8 cellular contexts compared by ENCODE assay signal in genomic region chr2:127695491-127696472, GRCh38. TPM values are rescaled to one million over a fixed set of nuclear protein-coding genes. Genes with fewer than 3 reads are reported as not detected.
DNase-seq lines count a peak whose midpoint lies in the region; FAIRE-seq and TF ChIP-seq lines count a peak whose summit lies in the region.

No MANE protein-coding gene starts in this region.

- no peaks in the 10 kb centered on the region for H3K36me3 Mint-ChIP-seq in activated CD4-positive, alpha-beta memory T cell treated with anti-CD3 and anti-CD28 coated beads for 36 hours
- H3K36me3 Mint-ChIP-seq in osteocyte (ENCODE audit: unreplicated experiment), result peaks cover 4% of the 10 kb centered on the region

- CTCF ChIA-PET in AG04449 (lab: Yijun Ruan, JAX), result interaction anchor here (0.8 to 2.9 kb wide), 10 partner anchors 8 to 371 kb away, joined by 3 to 18 read pairs (median 6); no protein-coding TSS in a partner anchor
- CTCF ChIA-PET in activated CD4-positive, alpha-beta memory T cell treated with anti-CD3 and anti-CD28 coated beads for 36 hours (lab: Charles Lee), result interaction anchor here (0.6 to 1.7 kb wide), 5 partner anchors 9 to 104 kb away, joined by 3 to 8 read pairs (median 3); partner anchors contain the start of gene LIMS2

- no peak for TF ChIP-seq POLR2A in H54 (IDR thresholded peaks at IDR 0.05; ENCODE audit: low read depth, low read length)

- H3K9me3 Mint-ChIP-seq in activated CD4-positive, alpha-beta memory T cell treated with anti-CD3 and anti-CD28 coated beads for 36 hours, result peaks cover 12% of the 10 kb centered on the region
- peaks cover 8% of the 10 kb centered on the region for H3K9me3 Mint-ChIP-seq in osteocyte (ENCODE audit: unreplicated experiment)

- H3K27me3 Mint-ChIP-seq in activated CD4-positive, alpha-beta memory T cell treated with anti-CD3 and anti-CD28 coated beads for 36 hours, result no peaks in the 10 kb centered on the region
- no peaks in the 10 kb centered on the region for H3K27me3 Mint-ChIP-seq in osteocyte (ENCODE audit: unreplicated experiment)

- POLR2A ChIA-PET in AG04449 (lab: Yijun Ruan, JAX), result no interaction called here
- POLR2A ChIA-PET in activated CD4-positive, alpha-beta memory T cell treated with anti-CD3 and anti-CD28 coated beads for 36 hours (lab: Charles Lee), result interaction anchor here (1.0 kb wide), 1 partner anchor 20 kb away, joined by 3 read pairs; no protein-coding TSS in a partner anchor

- H3K4me3 ChIP-seq in AG04449 (ENCODE audit: low read depth, low read length), result peak overlapping the region; percentile 12

- intact Hi-C loops in activated CD4-positive, alpha-beta memory T cell treated with anti-CD3 and anti-CD28 coated beads for 36 hours (cut with micrococcal nuclease), result no loop called here

- TF ChIP-seq CTCF in AG04449 (IDR thresholded peaks at IDR 0.05; ENCODE audit: insufficient read depth, low read length, missing control alignments) (peak; percentile 42), osteocyte (IDR thresholded peaks at IDR 0.05) (peak; percentile 54)

- H3K4me3 Mint-ChIP-seq in activated CD4-positive, alpha-beta memory T cell treated with anti-CD3 and anti-CD28 coated beads for 36 hours, result no peak overlapping the region
- H3K4me3 Mint-ChIP-seq in osteocyte (ENCODE audit: unreplicated experiment), result no peak overlapping the region

- DNase-seq in AG04449 (ENCODE audit: low read depth, low spot score), result no peak
- DNase-seq in HCEC 1CT, result peak; percentile 71
- peak; percentile 69 for DNase-seq in activated CD4-positive, alpha-beta memory T cell treated with anti-CD3 and anti-CD28 coated beads for 36 hours
- peak; percentile 24 for DNase-seq in fibroblast of the conjunctiva (ENCODE audit: low read depth)
- no peak for DNase-seq in osteocyte (ENCODE audit: extremely low spot score, unreplicated experiment)
- DNase-seq in NCI-H446 (lab: John Stamatoyannopoulos, UW), result no peak
- no peak for DNase-seq in H54 (ENCODE audit: insufficient read length, low spot score)
- DNase-seq in activated gamma-delta T cell (lab: John Stamatoyannopoulos, UW), result no peak

- peaks cover 6% of the 10 kb centered on the region for H3K4me1 Mint-ChIP-seq in activated CD4-positive, alpha-beta memory T cell treated with anti-CD3 and anti-CD28 coated beads for 36 hours (ENCODE audit: low read depth)
- peaks cover 8% of the 10 kb centered on the region for H3K4me1 Mint-ChIP-seq in osteocyte (ENCODE audit: unreplicated experiment)

- no peak overlapping the region for H3K27ac Mint-ChIP-seq in activated CD4-positive, alpha-beta memory T cell treated with anti-CD3 and anti-CD28 coated beads for 36 hours
- no peak overlapping the region for H3K27ac Mint-ChIP-seq in osteocyte (ENCODE audit: unreplicated experiment)

- no peak for FAIRE-seq in H54 (lab: Jason Lieb, UNC)

RNA-seq across cellular contexts. Expression of gene SFT2D3, which starts 5.5 kb away (rescaled TPM):
- 1 to 10 TPM; 3.1 to 3.6 TPM for total RNA-seq in activated CD4-positive, alpha-beta memory T cell treated with anti-CD3 and anti-CD28 coated beads for 36 hours
- 7.5 and 8.4 TPM in 2 replicates for total RNA-seq in osteocyte

RNA-seq across cellular contexts. Expression of gene LIMS2, which starts 20.5 kb away (rescaled TPM):
- 10 to 100 TPM; 12.3 to 13.1 TPM for total RNA-seq in activated CD4-positive, alpha-beta memory T cell treated with anti-CD3 and anti-CD28 coated beads for 36 hours
- 49.3 and 51.0 TPM in 2 replicates for total RNA-seq in osteocyte

RNA-seq across cellular contexts. Expression of gene GPR17, which starts 49.8 kb away (rescaled TPM):
- total RNA-seq in activated CD4-positive, alpha-beta memory T cell treated with anti-CD3 and anti-CD28 coated beads for 36 hours, result not detected
- not detected in 2 replicates for total RNA-seq in osteocyte

Comparison
In these comparisons a context has a peak if more than half of its experiments do, and no peak if none do; other contexts are left out.
1. DNase-seq: peak in HCEC 1CT (single experiment), activated CD4-positive, alpha-beta memory T cell treated with anti-CD3 and anti-CD28 coated beads for 36 hours (single experiment) and fibroblast of the conjunctiva (single experiment); none in AG04449 (single experiment), osteocyte (single experiment), NCI-H446 (0 of 2), H54 (single experiment) and activated gamma-delta T cell (single experiment).